Comparison of ENCODE assay signal across 1 cellular context in genomic region chr1:146010126-146010738, GRCh38.
TF ChIP-seq lines count a peak whose summit lies in the region.

No MANE protein-coding gene starts in this region.

TF ChIP-seq in HepG2, 621 proteins besides CTCF, POLR2A, EP300 and RAD21:
- no peak for TF ChIP-seq ZBTB43 (CRISPR knock-in tag; conservative IDR thresholded peaks at IDR 0.05)
- no peak for TF ChIP-seq ZNF24 (IDR thresholded peaks at IDR 0.05)
- TF ChIP-seq, protein P1, sequence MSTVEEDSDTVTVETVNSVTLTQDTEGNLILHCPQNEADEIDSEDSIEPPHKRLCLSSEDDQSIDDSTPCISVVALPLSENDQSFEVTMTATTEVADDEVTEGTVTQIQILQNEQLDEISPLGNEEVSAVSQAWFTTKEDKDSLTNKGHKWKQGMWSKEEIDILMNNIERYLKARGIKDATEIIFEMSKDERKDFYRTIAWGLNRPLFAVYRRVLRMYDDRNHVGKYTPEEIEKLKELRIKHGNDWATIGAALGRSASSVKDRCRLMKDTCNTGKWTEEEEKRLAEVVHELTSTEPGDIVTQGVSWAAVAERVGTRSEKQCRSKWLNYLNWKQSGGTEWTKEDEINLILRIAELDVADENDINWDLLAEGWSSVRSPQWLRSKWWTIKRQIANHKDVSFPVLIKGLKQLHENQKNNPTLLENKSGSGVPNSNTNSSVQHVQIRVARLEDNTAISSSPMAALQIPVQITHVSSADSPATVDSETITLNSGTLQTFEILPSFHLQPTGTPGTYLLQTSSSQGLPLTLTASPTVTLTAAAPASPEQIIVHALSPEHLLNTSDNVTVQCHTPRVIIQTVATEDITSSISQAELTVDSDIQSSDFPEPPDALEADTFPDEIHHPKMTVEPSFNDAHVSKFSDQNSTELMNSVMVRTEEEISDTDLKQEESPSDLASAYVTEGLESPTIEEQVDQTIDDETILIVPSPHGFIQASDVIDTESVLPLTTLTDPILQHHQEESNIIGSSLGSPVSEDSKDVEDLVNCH (CRISPR knock-in tag; IDR thresholded peaks at IDR 0.05): no peak
- TF ChIP-seq ZNF563 (CRISPR knock-in tag; IDR thresholded peaks at IDR 0.05): no peak
- TF ChIP-seq STAT6 (CRISPR knock-in tag; IDR thresholded peaks at IDR 0.05; ENCODE audit: borderline replicate concordance): no peak
- TF ChIP-seq KAT8 (CRISPR knock-in tag; IDR thresholded peaks at IDR 0.05): no peak
- no peak for TF ChIP-seq ZNF570 (CRISPR knock-in tag; IDR thresholded peaks at IDR 0.05; ENCODE audit: borderline replicate concordance)
- TF ChIP-seq ZNF446 (CRISPR knock-in tag; IDR thresholded peaks at IDR 0.05): no peak
- TF ChIP-seq SMARCC2 (IDR thresholded peaks at IDR 0.05): no peak
- TF ChIP-seq ZBTB42 (CRISPR knock-in tag; IDR thresholded peaks at IDR 0.05): no peak
- TF ChIP-seq ZNF775 (CRISPR knock-in tag; IDR thresholded peaks at IDR 0.05; ENCODE audit: borderline replicate concordance): no peak
- TF ChIP-seq SKI (IDR thresholded peaks at IDR 0.05; ENCODE audit: partially characterized antibody): no peak
- TF ChIP-seq ZBTB38 (CRISPR knock-in tag; IDR thresholded peaks at IDR 0.05): no peak
- no peak for TF ChIP-seq RBFOX2 (IDR thresholded peaks at IDR 0.05; ENCODE audit: low read depth, low read length)
- no peak for TF ChIP-seq ZNF776 (CRISPR knock-in tag; IDR thresholded peaks at IDR 0.05)
- TF ChIP-seq, protein P2, sequence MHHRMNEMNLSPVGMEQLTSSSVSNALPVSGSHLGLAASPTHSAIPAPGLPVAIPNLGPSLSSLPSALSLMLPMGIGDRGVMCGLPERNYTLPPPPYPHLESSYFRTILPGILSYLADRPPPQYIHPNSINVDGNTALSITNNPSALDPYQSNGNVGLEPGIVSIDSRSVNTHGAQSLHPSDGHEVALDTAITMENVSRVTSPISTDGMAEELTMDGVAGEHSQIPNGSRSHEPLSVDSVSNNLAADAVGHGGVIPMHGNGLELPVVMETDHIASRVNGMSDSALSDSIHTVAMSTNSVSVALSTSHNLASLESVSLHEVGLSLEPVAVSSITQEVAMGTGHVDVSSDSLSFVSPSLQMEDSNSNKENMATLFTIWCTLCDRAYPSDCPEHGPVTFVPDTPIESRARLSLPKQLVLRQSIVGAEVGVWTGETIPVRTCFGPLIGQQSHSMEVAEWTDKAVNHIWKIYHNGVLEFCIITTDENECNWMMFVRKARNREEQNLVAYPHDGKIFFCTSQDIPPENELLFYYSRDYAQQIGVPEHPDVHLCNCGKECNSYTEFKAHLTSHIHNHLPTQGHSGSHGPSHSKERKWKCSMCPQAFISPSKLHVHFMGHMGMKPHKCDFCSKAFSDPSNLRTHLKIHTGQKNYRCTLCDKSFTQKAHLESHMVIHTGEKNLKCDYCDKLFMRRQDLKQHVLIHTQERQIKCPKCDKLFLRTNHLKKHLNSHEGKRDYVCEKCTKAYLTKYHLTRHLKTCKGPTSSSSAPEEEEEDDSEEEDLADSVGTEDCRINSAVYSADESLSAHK (CRISPR knock-in tag; IDR thresholded peaks at IDR 0.05; ENCODE audit: borderline replicate concordance): no peak
